In the genomic region with DNA sequence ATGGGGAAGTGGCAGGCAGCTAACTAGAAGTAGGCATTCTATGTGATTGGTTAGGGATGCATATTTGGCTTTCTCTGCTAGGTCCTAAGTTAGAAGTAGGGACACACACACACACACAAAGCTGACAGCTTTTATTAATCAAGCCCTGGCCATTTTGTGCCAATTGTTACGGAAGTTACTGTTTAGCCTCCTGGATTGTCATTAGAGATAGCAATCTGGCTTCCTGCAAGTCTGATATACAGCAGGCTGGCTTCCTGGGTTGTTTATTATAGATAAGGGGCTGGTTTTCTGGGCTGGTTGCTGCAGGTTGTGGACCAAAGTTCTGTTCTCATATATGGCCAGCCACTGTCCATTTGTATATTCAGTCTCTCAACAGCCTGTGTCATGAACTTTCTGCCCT, we compare ENCODE assay signal across 24 cellular contexts.
"Had no signal": no experiment of that assay in that cellular context is flagged by ENCODE, and none has a peak within 500 bp of the region (broad histone marks: within the 10 kb centered on the region; RNA-seq: fewer than 3 reads in every experiment).

No MANE protein-coding gene starts in this region.

- H3K4me3 ChIP-seq: left lung, lower lobe of right lung, pancreas, prostate gland, sigmoid colon, spleen, tibial nerve, uterus had no signal

- DNase-seq: immature natural killer cell; kidney; left colon; left lung; lower lobe of right lung; mammary epithelial cell; mesenchymal stem cell; naive thymus-derived CD8-positive, alpha-beta T cell; nucleus accumbens; pancreas; posterior cingulate gyrus; retina; right cardiac atrium; sigmoid colon; small intestine; spleen; stimulated activated CD4-positive, alpha-beta T cell treated with anti-CD3 and anti-CD28 coated beads, Interleukin-4, amount 100 ng/mL, for 24 hours; stimulated activated naive CD4-positive, alpha-beta T cell treated with Interleukin-2 at 50 U/mL for 16 hours; stimulated activated naive CD8-positive, alpha-beta T cell treated with anti-CD3 and anti-CD28 coated beads, Interleukin-15, amount 100 ng/mL, for 72 hours; substantia nigra; uterus had no signal

- H3K27ac ChIP-seq: left lung, lower lobe of right lung, pancreas, prostate gland, sigmoid colon, spleen, tibial nerve, uterus had no signal

- H3K36me3 ChIP-seq: left lung, lower lobe of right lung, pancreas, prostate gland, sigmoid colon, spleen, tibial nerve, uterus had no signal

- H3K4me1 ChIP-seq: left lung, lower lobe of right lung, pancreas, prostate gland, sigmoid colon, spleen, tibial nerve, uterus had no signal

- FAIRE-seq: islet of Langerhans, kidney, pancreas, small intestine had no signal

- H3K27me3 ChIP-seq: left lung, pancreas, sigmoid colon, spleen, tibial nerve, uterus had no signal

- H3K9me3 ChIP-seq: lower lobe of right lung, pancreas, prostate gland had no signal
